1 cellular context compared by ENCODE assay signal in genomic region chr2:164514491-164514890, GRCh38.
TF ChIP-seq lines count a peak whose summit lies in the region.

No MANE protein-coding gene starts in this region.

TF ChIP-seq in HepG2, 621 proteins besides CTCF, POLR2A, EP300 and RAD21 (continued from another document and continues in another):
- no peak for TF ChIP-seq IRF9 (CRISPR knock-in tag; IDR thresholded peaks at IDR 0.05; ENCODE audit: borderline replicate concordance)
- no peak for TF ChIP-seq ZNF790 (CRISPR knock-in tag; IDR thresholded peaks at IDR 0.05; ENCODE audit: borderline replicate concordance)
- TF ChIP-seq PRMT3 (CRISPR knock-in tag; IDR thresholded peaks at IDR 0.05; ENCODE audit: borderline replicate concordance, low read depth) = no peak
- no peak for TF ChIP-seq ZNF34 (CRISPR knock-in tag; IDR thresholded peaks at IDR 0.05; ENCODE audit: borderline replicate concordance)
- TF ChIP-seq RBFOX2 (IDR thresholded peaks at IDR 0.05; ENCODE audit: low read depth, low read length) = 0 out of 2 replicates have a peak, but pooled peaks have one; percentile 28
- TF ChIP-seq ZNF367 (CRISPR knock-in tag; IDR thresholded peaks at IDR 0.05; ENCODE audit: borderline replicate concordance) = no peak
- no peak for TF ChIP-seq DMAP1 (CRISPR knock-in tag; IDR thresholded peaks at IDR 0.05)
- no peak for TF ChIP-seq ZBTB1 (CRISPR knock-in tag; IDR thresholded peaks at IDR 0.05; ENCODE audit: borderline replicate concordance)
- no peak for TF ChIP-seq TMF1 (CRISPR knock-in tag; IDR thresholded peaks at IDR 0.05; ENCODE audit: low read depth)
- no peak for TF ChIP-seq ZNF569 (CRISPR knock-in tag; IDR thresholded peaks at IDR 0.05; ENCODE audit: borderline replicate concordance)
- no peak for TF ChIP-seq PCBP2 (optimal IDR thresholded peaks at IDR 0.05; ENCODE audit: low read depth, low read length, poor library complexity, severe bottlenecking)
- TF ChIP-seq ZBTB21 (CRISPR knock-in tag; IDR thresholded peaks at IDR 0.05) = no peak
- peak; percentile 36 for TF ChIP-seq ASH2L (IDR thresholded peaks at IDR 0.05; ENCODE audit: insufficient read length, low read depth, low read length)
- TF ChIP-seq FOXC1 (CRISPR knock-in tag; IDR thresholded peaks at IDR 0.05; ENCODE audit: borderline replicate concordance) = no peak
- TF ChIP-seq ZBTB20 (CRISPR knock-in tag; IDR thresholded peaks at IDR 0.05; ENCODE audit: borderline replicate concordance, low read depth) = no peak
- no peak for TF ChIP-seq SKIL (CRISPR knock-in tag; IDR thresholded peaks at IDR 0.05; ENCODE audit: borderline replicate concordance)
- TF ChIP-seq ZSCAN31 (CRISPR knock-in tag; IDR thresholded peaks at IDR 0.05; ENCODE audit: low read depth) = peak; percentile 19; the same call in 1 of the 2 replicates
- no peak for TF ChIP-seq RERE (CRISPR knock-in tag; IDR thresholded peaks at IDR 0.05; ENCODE audit: low read depth)
- TF ChIP-seq TEAD3 (CRISPR knock-in tag; optimal IDR thresholded peaks at IDR 0.05; ENCODE audit: borderline replicate concordance) = no peak
- no peak for TF ChIP-seq KMT2A (CRISPR knock-in tag; IDR thresholded peaks at IDR 0.05)
- TF ChIP-seq KLF16 (CRISPR knock-in tag; IDR thresholded peaks at IDR 0.05) = no peak
- TF ChIP-seq ZNF770 (CRISPR knock-in tag; IDR thresholded peaks at IDR 0.05) = no peak
- no peak for TF ChIP-seq ZNF326 (CRISPR knock-in tag; IDR thresholded peaks at IDR 0.05; ENCODE audit: borderline replicate concordance)
- no peak for TF ChIP-seq ZNF496 (CRISPR knock-in tag; IDR thresholded peaks at IDR 0.05; ENCODE audit: insufficient replicate concordance)
- no peak for TF ChIP-seq ZNF354B (CRISPR knock-in tag; IDR thresholded peaks at IDR 0.05)
- no peak for TF ChIP-seq ZNF652 (CRISPR knock-in tag; IDR thresholded peaks at IDR 0.05; ENCODE audit: borderline replicate concordance, low read depth)
- TF ChIP-seq PRDM4 (CRISPR knock-in tag; IDR thresholded peaks at IDR 0.05; ENCODE audit: borderline replicate concordance) = no peak
- no peak for TF ChIP-seq SP5 (CRISPR knock-in tag; IDR thresholded peaks at IDR 0.05; ENCODE audit: borderline replicate concordance, low read depth)
- no peak for TF ChIP-seq HMGXB4 (CRISPR knock-in tag; IDR thresholded peaks at IDR 0.05; ENCODE audit: borderline replicate concordance in 1 of 2, low read depth in 1 of 2)
- no peak for TF ChIP-seq NFE2L1 (CRISPR knock-in tag; IDR thresholded peaks at IDR 0.05; ENCODE audit: borderline replicate concordance)
- no peak for TF ChIP-seq RNF2 (conservative IDR thresholded peaks at IDR 0.05; ENCODE audit: low read depth)
- TF ChIP-seq HIC2 (CRISPR knock-in tag; IDR thresholded peaks at IDR 0.05; ENCODE audit: low read depth) = no peak
- no peak for TF ChIP-seq ZNF577 (CRISPR knock-in tag; IDR thresholded peaks at IDR 0.05; ENCODE audit: borderline replicate concordance, low read depth)
- no peak for TF ChIP-seq ZNF879 (CRISPR knock-in tag; IDR thresholded peaks at IDR 0.05)
- TF ChIP-seq THAP9 (CRISPR knock-in tag; IDR thresholded peaks at IDR 0.05; ENCODE audit: borderline replicate concordance) = no peak
- no peak for TF ChIP-seq ZNF713 (CRISPR knock-in tag; IDR thresholded peaks at IDR 0.05)
- TF ChIP-seq HHEX (CRISPR knock-in tag; IDR thresholded peaks at IDR 0.05) = no peak
- no peak for TF ChIP-seq TEF (CRISPR knock-in tag; IDR thresholded peaks at IDR 0.05)
- TF ChIP-seq ZNF296 (CRISPR knock-in tag; conservative IDR thresholded peaks at IDR 0.05) = no peak
- no peak for TF ChIP-seq ZNF564 (CRISPR knock-in tag; IDR thresholded peaks at IDR 0.05)
- TF ChIP-seq TBX2 (CRISPR knock-in tag; IDR thresholded peaks at IDR 0.05; ENCODE audit: borderline replicate concordance) = peak; percentile 65
